In genomic region chr1:29152046-29152805, GRCh38 we compare ENCODE assay signal across 21 cellular contexts. TPM values are rescaled to one million over a fixed set of nuclear protein-coding genes. Genes with fewer than 3 reads are reported as not detected.
"Had no signal": no experiment of that assay in that cellular context is flagged by ENCODE, and none has a peak within 500 bp of the region (broad histone marks: within the 10 kb centered on the region; RNA-seq: fewer than 3 reads in every experiment).

No MANE protein-coding gene starts in this region.

- H3K4me3 ChIP-seq: PC-9 had no signal

- H3K27ac Mint-ChIP-seq: activated CD4-positive, alpha-beta memory T cell treated with anti-CD3 and anti-CD28 coated beads for 36 hours; activated CD4-positive, alpha-beta T cell treated with anti-CD3 and anti-CD28 coated beads, Interleukin-2, amount 10 ng/mL, durations not matched to agents 7 days and 5 days; activated naive CD4-positive, alpha-beta T cell treated with anti-CD3 and anti-CD28 coated beads for 36 hours; activated naive CD8-positive, alpha-beta T cell treated with anti-CD3 and anti-CD28 coated beads for 36 hours; activated T-helper 17 cell treated with anti-CD3 and anti-CD28 coated beads, Interleukin-2, amount 50 U/mL, for 72 hours; T-helper 17 cell had no signal

- H3K4me1 Mint-ChIP-seq: activated CD4-positive, alpha-beta T cell treated with anti-CD3 and anti-CD28 coated beads, Interleukin-2, amount 10 ng/mL, durations not matched to agents 7 days and 5 days had no signal

- H3K9me3 Mint-ChIP-seq: activated CD4-positive, alpha-beta memory T cell treated with anti-CD3 and anti-CD28 coated beads for 36 hours; activated CD4-positive, alpha-beta T cell treated with anti-CD3 and anti-CD28 coated beads, Interleukin-2, amount 10 ng/mL, durations not matched to agents 7 days and 5 days; activated naive CD4-positive, alpha-beta T cell treated with anti-CD3 and anti-CD28 coated beads for 36 hours; activated naive CD8-positive, alpha-beta T cell treated with anti-CD3 and anti-CD28 coated beads for 36 hours; activated T-cell treated with anti-CD3 and anti-CD28 coated beads, Interleukin-2, amount 50 U/mL, for 4 hours; activated T-helper 17 cell treated with anti-CD3 and anti-CD28 coated beads, Interleukin-2, amount 50 U/mL, for 72 hours had no signal

- H3K27ac ChIP-seq: PC-9 had no signal

- H3K4me3 Mint-ChIP-seq: activated CD4-positive, alpha-beta memory T cell treated with anti-CD3 and anti-CD28 coated beads for 36 hours; activated CD4-positive, alpha-beta T cell treated with anti-CD3 and anti-CD28 coated beads, Interleukin-2, amount 10 ng/mL, durations not matched to agents 7 days and 5 days; activated naive CD4-positive, alpha-beta T cell treated with anti-CD3 and anti-CD28 coated beads for 36 hours; activated naive CD8-positive, alpha-beta T cell treated with anti-CD3 and anti-CD28 coated beads for 36 hours; activated T-cell treated with anti-CD3 and anti-CD28 coated beads, Interleukin-2, amount 50 U/mL, for 4 hours; activated T-helper 17 cell treated with anti-CD3 and anti-CD28 coated beads, Interleukin-2, amount 50 U/mL, for 72 hours; T-helper 17 cell had no signal

- ATAC-seq: activated T-cell treated with anti-CD3 and anti-CD28 coated beads, Interleukin-2, amount 50 U/mL, for 4 hours; activated T-helper 17 cell treated with anti-CD3 and anti-CD28 coated beads, Interleukin-2, amount 50 U/mL, for 72 hours; T-helper 17 cell had no signal

- DNase-seq: activated CD4-positive, alpha-beta memory T cell treated with anti-CD3 and anti-CD28 coated beads for 36 hours; activated CD4-positive, alpha-beta T cell treated with anti-CD3 and anti-CD28 coated beads, Interleukin-2, amount 10 ng/mL, durations not matched to agents 7 days and 5 days; activated CD4-positive, CD25-positive, alpha-beta regulatory T cell; activated CD8-positive, alpha-beta memory T cell treated with anti-CD3 and anti-CD28 coated beads for 24 hours; activated gamma-delta T cell; activated naive CD4-positive, alpha-beta T cell treated with anti-CD3 and anti-CD28 coated beads for 36 hours; activated naive CD8-positive, alpha-beta T cell treated with anti-CD3 and anti-CD28 coated beads for 36 hours; activated T-cell treated with anti-CD3 and anti-CD28 coated beads, Interleukin-2, amount 50 U/mL, for 4 hours; aorta; central memory CD4-positive, alpha-beta T cell; NCI-H1048; NCI-H146; NCI-H187 treated with DMSO at 0.1 percent for 48 hours; NCI-H2081 treated with DMSO at 0.1 percent for 48 hours; NCI-H446; NCI-H524; PC-9; SIG-M5; T-helper 17 cell; T-helper 9 cell had no signal

- H3K27me3 Mint-ChIP-seq: activated CD4-positive, alpha-beta memory T cell treated with anti-CD3 and anti-CD28 coated beads for 36 hours; activated CD4-positive, alpha-beta T cell treated with anti-CD3 and anti-CD28 coated beads, Interleukin-2, amount 10 ng/mL, durations not matched to agents 7 days and 5 days; activated naive CD8-positive, alpha-beta T cell treated with anti-CD3 and anti-CD28 coated beads for 36 hours; activated T-helper 17 cell treated with anti-CD3 and anti-CD28 coated beads, Interleukin-2, amount 50 U/mL, for 72 hours; T-helper 17 cell had no signal

RNA-seq across cellular contexts. Expression of gene TMEM200B, which starts 28.5 kb away (rescaled TPM):
- total RNA-seq: activated CD4-positive, alpha-beta T cell treated with anti-CD3 and anti-CD28 coated beads, Interleukin-2, amount 10 ng/mL, durations not matched to agents 7 days and 5 days; T-helper 17 cell had no signal
